1 cellular context compared by ENCODE assay signal in genomic region chr19:17985037-17985818, GRCh38.
A peak's percentile ranks its signal among the peaks of the same experiment; 100 is the strongest.
TF ChIP-seq lines count a peak whose summit lies in the region.

No MANE protein-coding gene starts in this region.

TF ChIP-seq in K562, 482 proteins besides CTCF, POLR2A, EP300 and RAD21 (continued from another document):
- TF ChIP-seq, protein P1, sequence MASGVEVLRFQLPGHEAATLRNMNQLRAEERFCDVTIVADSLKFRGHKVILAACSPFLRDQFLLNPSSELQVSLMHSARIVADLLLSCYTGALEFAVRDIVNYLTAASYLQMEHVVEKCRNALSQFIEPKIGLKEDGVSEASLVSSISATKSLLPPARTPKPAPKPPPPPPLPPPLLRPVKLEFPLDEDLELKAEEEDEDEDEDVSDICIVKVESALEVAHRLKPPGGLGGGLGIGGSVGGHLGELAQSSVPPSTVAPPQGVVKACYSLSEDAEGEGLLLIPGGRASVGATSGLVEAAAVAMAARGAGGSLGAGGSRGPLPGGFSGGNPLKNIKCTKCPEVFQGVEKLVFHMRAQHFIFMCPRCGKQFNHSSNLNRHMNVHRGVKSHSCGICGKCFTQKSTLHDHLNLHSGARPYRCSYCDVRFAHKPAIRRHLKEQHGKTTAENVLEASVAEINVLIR (CRISPR knock-in tag; IDR thresholded peaks at IDR 0.05), result no peak
- TF ChIP-seq, protein P2, sequence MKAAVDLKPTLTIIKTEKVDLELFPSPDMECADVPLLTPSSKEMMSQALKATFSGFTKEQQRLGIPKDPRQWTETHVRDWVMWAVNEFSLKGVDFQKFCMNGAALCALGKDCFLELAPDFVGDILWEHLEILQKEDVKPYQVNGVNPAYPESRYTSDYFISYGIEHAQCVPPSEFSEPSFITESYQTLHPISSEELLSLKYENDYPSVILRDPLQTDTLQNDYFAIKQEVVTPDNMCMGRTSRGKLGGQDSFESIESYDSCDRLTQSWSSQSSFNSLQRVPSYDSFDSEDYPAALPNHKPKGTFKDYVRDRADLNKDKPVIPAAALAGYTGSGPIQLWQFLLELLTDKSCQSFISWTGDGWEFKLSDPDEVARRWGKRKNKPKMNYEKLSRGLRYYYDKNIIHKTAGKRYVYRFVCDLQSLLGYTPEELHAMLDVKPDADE (conservative IDR thresholded peaks at IDR 0.05; ENCODE audit: control insufficient read depth, low read depth, low read length), result peak; percentile 38; the same call in 1 of the 2 replicates
- TF ChIP-seq USF1 (CRISPR knock-in tag; IDR thresholded peaks at IDR 0.05) (peak; percentile 33; the same call in 1 of the 2 replicates), RAD51 (IDR thresholded peaks at IDR 0.05; ENCODE audit: borderline replicate concordance, low read depth) (peak; percentile 36; the same call in 1 of the 2 replicates), HNRNPUL1 (IDR thresholded peaks at IDR 0.05; ENCODE audit: low read length) (no peak), KAT7 (CRISPR knock-in tag; IDR thresholded peaks at IDR 0.05; ENCODE audit: borderline replicate concordance) (no peak), TGIF2 (CRISPR knock-in tag; IDR thresholded peaks at IDR 0.05) (no peak), PRPF4 (IDR thresholded peaks at IDR 0.05; ENCODE audit: insufficient read depth, low read depth, low read length, poor library complexity, severe bottlenecking) (no peak), FOXA3 (CRISPR knock-in tag; conservative IDR thresholded peaks at IDR 0.05 in 1 of 2, IDR thresholded peaks at IDR 0.05 in 1 of 2) (no peak), TAF1 (IDR thresholded peaks at IDR 0.05; ENCODE audit: control insufficient read depth, extremely low read depth, insufficient read depth, low read length, severe bottlenecking) (no peak), NBN (IDR thresholded peaks at IDR 0.05; ENCODE audit: low read depth) (no peak), NR3C1 (CRISPR knock-in tag; IDR thresholded peaks at IDR 0.05) (no peak), IRF1 (CRISPR knock-in tag; IDR thresholded peaks at IDR 0.05; ENCODE audit: borderline replicate concordance) (no peak), ZNF75A (CRISPR knock-in tag; IDR thresholded peaks at IDR 0.05) (no peak), HMGN3 (IDR thresholded peaks at IDR 0.05; ENCODE audit: borderline replicate concordance, extremely low read depth, insufficient read length, low read depth, low read length) (no peak), HIVEP1 (CRISPR knock-in tag; IDR thresholded peaks at IDR 0.05) (no peak), NR4A1 (CRISPR knock-in tag; IDR thresholded peaks at IDR 0.05) (no peak), NR4A1 (tag; IDR thresholded peaks at IDR 0.05) (no peak), GTF2F1 (IDR thresholded peaks at IDR 0.05; ENCODE audit: low read depth, low read length) (no peak), RBM39 (optimal IDR thresholded peaks at IDR 0.05; ENCODE audit: low read depth, low read length) (no peak), GABPA (tag; conservative IDR thresholded peaks at IDR 0.05; ENCODE audit: low read depth) (no peak), ZBTB33 (CRISPR knock-in tag; IDR thresholded peaks at IDR 0.05) (peak; percentile 57; the same call in 1 of the 2 replicates), TEAD1 (CRISPR knock-in tag; IDR thresholded peaks at IDR 0.05) (no peak), RNF2 (IDR thresholded peaks at IDR 0.05) (no peak), SIN3B (IDR thresholded peaks at IDR 0.05; ENCODE audit: low read depth) (no peak), FUS (optimal IDR thresholded peaks at IDR 0.05; ENCODE audit: low read depth, low read length) (no peak), ATF1 (CRISPR knock-in tag; IDR thresholded peaks at IDR 0.05) (peak; percentile 50; the same call in 1 of the 2 replicates), ATF1 (tag; IDR thresholded peaks at IDR 0.05) (peak; percentile 89), ZKSCAN8 (CRISPR knock-in tag; IDR thresholded peaks at IDR 0.05) (no peak), ZNF511 (CRISPR knock-in tag; IDR thresholded peaks at IDR 0.05) (no peak), ELF1 (tag; IDR thresholded peaks at IDR 0.05) (no peak), PPARD (CRISPR knock-in tag; IDR thresholded peaks at IDR 0.05) (no peak), LCOR (CRISPR knock-in tag; IDR thresholded peaks at IDR 0.05) (no peak), MCM3 (IDR thresholded peaks at IDR 0.05) (no peak), ZNF175 (CRISPR knock-in tag; IDR thresholded peaks at IDR 0.05; ENCODE audit: low read depth) (no peak), ARID2 (IDR thresholded peaks at IDR 0.05) (no peak), RHOXF2B (CRISPR knock-in tag; conservative IDR thresholded peaks at IDR 0.05) (no peak), PHB (CRISPR knock-in tag; IDR thresholded peaks at IDR 0.05) (no peak), POLR2G (IDR thresholded peaks at IDR 0.05; ENCODE audit: low read depth, low read length) (peak; percentile 60), TCF3 (CRISPR knock-in tag; IDR thresholded peaks at IDR 0.05) (no peak), TRIM28 (IDR thresholded peaks at IDR 0.05) (no peak), CC2D1A (IDR thresholded peaks at IDR 0.05) (no peak), ZNF232 (CRISPR knock-in tag; IDR thresholded peaks at IDR 0.05) (no peak)
- TF ChIP-seq, protein P3, sequence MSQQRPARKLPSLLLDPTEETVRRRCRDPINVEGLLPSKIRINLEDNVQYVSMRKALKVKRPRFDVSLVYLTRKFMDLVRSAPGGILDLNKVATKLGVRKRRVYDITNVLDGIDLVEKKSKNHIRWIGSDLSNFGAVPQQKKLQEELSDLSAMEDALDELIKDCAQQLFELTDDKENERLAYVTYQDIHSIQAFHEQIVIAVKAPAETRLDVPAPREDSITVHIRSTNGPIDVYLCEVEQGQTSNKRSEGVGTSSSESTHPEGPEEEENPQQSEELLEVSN (IDR thresholded peaks at IDR 0.05; ENCODE audit: borderline replicate concordance in 1 of 2, extremely low read depth in 1 of 2, insufficient read depth in 1 of 2, insufficient read length in 1 of 2, low read depth in 1 of 2, low read length in 1 of 2, poor library complexity in 1 of 2, severe bottlenecking in 1 of 2), result peak in 1 of 2 experiments; percentile 33
- TF ChIP-seq, protein P4, sequence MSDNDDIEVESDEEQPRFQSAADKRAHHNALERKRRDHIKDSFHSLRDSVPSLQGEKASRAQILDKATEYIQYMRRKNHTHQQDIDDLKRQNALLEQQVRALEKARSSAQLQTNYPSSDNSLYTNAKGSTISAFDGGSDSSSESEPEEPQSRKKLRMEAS (CRISPR knock-in tag; IDR thresholded peaks at IDR 0.05), result no peak; the same call in 1 of the 2 replicates
- TF ChIP-seq, protein P5, sequence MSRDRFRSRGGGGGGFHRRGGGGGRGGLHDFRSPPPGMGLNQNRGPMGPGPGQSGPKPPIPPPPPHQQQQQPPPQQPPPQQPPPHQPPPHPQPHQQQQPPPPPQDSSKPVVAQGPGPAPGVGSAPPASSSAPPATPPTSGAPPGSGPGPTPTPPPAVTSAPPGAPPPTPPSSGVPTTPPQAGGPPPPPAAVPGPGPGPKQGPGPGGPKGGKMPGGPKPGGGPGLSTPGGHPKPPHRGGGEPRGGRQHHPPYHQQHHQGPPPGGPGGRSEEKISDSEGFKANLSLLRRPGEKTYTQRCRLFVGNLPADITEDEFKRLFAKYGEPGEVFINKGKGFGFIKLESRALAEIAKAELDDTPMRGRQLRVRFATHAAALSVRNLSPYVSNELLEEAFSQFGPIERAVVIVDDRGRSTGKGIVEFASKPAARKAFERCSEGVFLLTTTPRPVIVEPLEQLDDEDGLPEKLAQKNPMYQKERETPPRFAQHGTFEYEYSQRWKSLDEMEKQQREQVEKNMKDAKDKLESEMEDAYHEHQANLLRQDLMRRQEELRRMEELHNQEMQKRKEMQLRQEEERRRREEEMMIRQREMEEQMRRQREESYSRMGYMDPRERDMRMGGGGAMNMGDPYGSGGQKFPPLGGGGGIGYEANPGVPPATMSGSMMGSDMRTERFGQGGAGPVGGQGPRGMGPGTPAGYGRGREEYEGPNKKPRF (IDR thresholded peaks at IDR 0.05; ENCODE audit: low read depth, low read length), result no peak
- TF ChIP-seq, protein P6, sequence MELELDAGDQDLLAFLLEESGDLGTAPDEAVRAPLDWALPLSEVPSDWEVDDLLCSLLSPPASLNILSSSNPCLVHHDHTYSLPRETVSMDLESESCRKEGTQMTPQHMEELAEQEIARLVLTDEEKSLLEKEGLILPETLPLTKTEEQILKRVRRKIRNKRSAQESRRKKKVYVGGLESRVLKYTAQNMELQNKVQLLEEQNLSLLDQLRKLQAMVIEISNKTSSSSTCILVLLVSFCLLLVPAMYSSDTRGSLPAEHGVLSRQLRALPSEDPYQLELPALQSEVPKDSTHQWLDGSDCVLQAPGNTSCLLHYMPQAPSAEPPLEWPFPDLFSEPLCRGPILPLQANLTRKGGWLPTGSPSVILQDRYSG (tag; conservative IDR thresholded peaks at IDR 0.05; ENCODE audit: low read depth), result no peak
- TF ChIP-seq, protein P7, sequence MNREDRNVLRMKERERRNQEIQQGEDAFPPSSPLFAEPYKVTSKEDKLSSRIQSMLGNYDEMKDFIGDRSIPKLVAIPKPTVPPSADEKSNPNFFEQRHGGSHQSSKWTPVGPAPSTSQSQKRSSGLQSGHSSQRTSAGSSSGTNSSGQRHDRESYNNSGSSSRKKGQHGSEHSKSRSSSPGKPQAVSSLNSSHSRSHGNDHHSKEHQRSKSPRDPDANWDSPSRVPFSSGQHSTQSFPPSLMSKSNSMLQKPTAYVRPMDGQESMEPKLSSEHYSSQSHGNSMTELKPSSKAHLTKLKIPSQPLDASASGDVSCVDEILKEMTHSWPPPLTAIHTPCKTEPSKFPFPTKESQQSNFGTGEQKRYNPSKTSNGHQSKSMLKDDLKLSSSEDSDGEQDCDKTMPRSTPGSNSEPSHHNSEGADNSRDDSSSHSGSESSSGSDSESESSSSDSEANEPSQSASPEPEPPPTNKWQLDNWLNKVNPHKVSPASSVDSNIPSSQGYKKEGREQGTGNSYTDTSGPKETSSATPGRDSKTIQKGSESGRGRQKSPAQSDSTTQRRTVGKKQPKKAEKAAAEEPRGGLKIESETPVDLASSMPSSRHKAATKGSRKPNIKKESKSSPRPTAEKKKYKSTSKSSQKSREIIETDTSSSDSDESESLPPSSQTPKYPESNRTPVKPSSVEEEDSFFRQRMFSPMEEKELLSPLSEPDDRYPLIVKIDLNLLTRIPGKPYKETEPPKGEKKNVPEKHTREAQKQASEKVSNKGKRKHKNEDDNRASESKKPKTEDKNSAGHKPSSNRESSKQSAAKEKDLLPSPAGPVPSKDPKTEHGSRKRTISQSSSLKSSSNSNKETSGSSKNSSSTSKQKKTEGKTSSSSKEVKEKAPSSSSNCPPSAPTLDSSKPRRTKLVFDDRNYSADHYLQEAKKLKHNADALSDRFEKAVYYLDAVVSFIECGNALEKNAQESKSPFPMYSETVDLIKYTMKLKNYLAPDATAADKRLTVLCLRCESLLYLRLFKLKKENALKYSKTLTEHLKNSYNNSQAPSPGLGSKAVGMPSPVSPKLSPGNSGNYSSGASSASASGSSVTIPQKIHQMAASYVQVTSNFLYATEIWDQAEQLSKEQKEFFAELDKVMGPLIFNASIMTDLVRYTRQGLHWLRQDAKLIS (CRISPR knock-in tag; IDR thresholded peaks at IDR 0.05), result no peak
TF ChIP-seq in K562: peak in this region for 19.
